ENCODE assay signal across 8 cellular contexts in the genomic region with DNA sequence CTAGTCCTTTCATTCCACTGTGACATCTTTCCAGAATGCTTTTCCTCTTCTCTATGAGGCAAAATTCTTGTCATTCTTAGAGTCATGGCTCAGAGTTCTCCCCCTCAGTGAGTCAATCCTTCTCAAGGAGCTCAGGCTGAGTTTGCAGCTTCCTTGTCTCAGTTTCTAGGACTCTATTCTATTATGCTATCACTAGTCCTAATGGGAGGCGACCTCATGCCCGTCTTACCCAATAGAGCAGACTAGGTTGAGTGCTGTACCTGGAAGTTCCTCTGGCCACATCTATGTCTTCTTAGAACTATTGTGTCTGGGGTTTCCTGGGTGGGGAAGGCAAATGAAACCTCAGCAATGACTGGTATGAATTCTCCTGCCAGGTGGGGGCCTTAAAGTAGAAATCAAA. TPM values are rescaled to one million over a fixed set of nuclear protein-coding genes. Genes with fewer than 3 reads are reported as not detected.
DNase-seq lines count a peak whose midpoint lies in the region; ATAC-seq and TF ChIP-seq lines count a peak whose summit lies in the region.

No MANE protein-coding gene starts in this region.

- peak overlapping the region; percentile 87 for H3K27ac Mint-ChIP-seq in activated CD4-positive, alpha-beta T cell treated with anti-CD3 and anti-CD28 coated beads, Interleukin-2, amount 10 ng/mL, durations not matched to agents 24 days and 14 days
- H3K27ac Mint-ChIP-seq in stimulated activated effector memory CD8-positive, alpha-beta T cell treated with anti-CD3 and anti-CD28 coated beads, Interleukin-12 subunit alpha, Interleukin-12 subunit beta, amount 100 ng/mL, for 72 hours, result peak overlapping the region; percentile 51

- intact Hi-C loops in activated CD4-positive, alpha-beta T cell treated with anti-CD3 and anti-CD28 coated beads, Interleukin-2, amount 10 ng/mL, durations not matched to agents 24 days and 14 days (cut with micrococcal nuclease), result loop anchor here (1.0 to 5.0 kb wide), 3 partner anchors 17 to 177 kb away; a partner anchor contains a TSS

- ATAC-seq in stimulated activated effector memory CD8-positive, alpha-beta T cell treated with anti-CD3 and anti-CD28 coated beads, Interleukin-12 subunit alpha, Interleukin-12 subunit beta, amount 100 ng/mL, for 72 hours, result peak; percentile 92
- ATAC-seq in HG03460 (IDR thresholded peaks at IDR 0.05; ENCODE audit: unreplicated experiment) (no peak), HG03457 (IDR thresholded peaks at IDR 0.05; ENCODE audit: unreplicated experiment) (no peak), HG02571 (IDR thresholded peaks at IDR 0.05; ENCODE audit: unreplicated experiment) (no peak)

- H3K4me1 Mint-ChIP-seq in activated CD4-positive, alpha-beta T cell treated with anti-CD3 and anti-CD28 coated beads, Interleukin-2, amount 10 ng/mL, durations not matched to agents 24 days and 14 days, result peaks cover 65% of the 10 kb centered on the region
- peaks cover 46% of the 10 kb centered on the region for H3K4me1 Mint-ChIP-seq in stimulated activated effector memory CD8-positive, alpha-beta T cell treated with anti-CD3 and anti-CD28 coated beads, Interleukin-12 subunit alpha, Interleukin-12 subunit beta, amount 100 ng/mL, for 72 hours

- H3K9me3 Mint-ChIP-seq in activated CD4-positive, alpha-beta T cell treated with anti-CD3 and anti-CD28 coated beads, Interleukin-2, amount 10 ng/mL, durations not matched to agents 24 days and 14 days, result no peaks in the 10 kb centered on the region
- no peaks in the 10 kb centered on the region for H3K9me3 Mint-ChIP-seq in stimulated activated effector memory CD8-positive, alpha-beta T cell treated with anti-CD3 and anti-CD28 coated beads, Interleukin-12 subunit alpha, Interleukin-12 subunit beta, amount 100 ng/mL, for 72 hours

- H3K27ac ChIP-seq in coronary artery, result no peak overlapping the region

- TF ChIP-seq CTCF in fibroblast of mammary gland (conservative IDR thresholded peaks at IDR 0.05; ENCODE audit: control insufficient read depth, insufficient read depth, low read depth, low read length), result no peak
- no peak for TF ChIP-seq CTCF in coronary artery (IDR thresholded peaks at IDR 0.05)

- DNase-seq in HK-2 (ENCODE audit: unreplicated experiment), result peak; percentile 41
- DNase-seq in activated CD4-positive, alpha-beta T cell treated with anti-CD3 and anti-CD28 coated beads, Interleukin-2, amount 10 ng/mL, durations not matched to agents 24 days and 14 days, result peak; percentile 90
- peak; percentile 74 for DNase-seq in fibroblast of mammary gland (ENCODE audit: low read depth)
- DNase-seq in stimulated activated effector memory CD8-positive, alpha-beta T cell treated with anti-CD3 and anti-CD28 coated beads, Interleukin-12 subunit alpha, Interleukin-12 subunit beta, amount 100 ng/mL, for 72 hours (ENCODE audit: low spot score in 2 of 2), result peak; percentile 12 to 69
- no peak for DNase-seq in coronary artery (ENCODE audit: low spot score)

- no peaks in the 10 kb centered on the region for H3K27me3 Mint-ChIP-seq in activated CD4-positive, alpha-beta T cell treated with anti-CD3 and anti-CD28 coated beads, Interleukin-2, amount 10 ng/mL, durations not matched to agents 24 days and 14 days

- H3K4me3 Mint-ChIP-seq in activated CD4-positive, alpha-beta T cell treated with anti-CD3 and anti-CD28 coated beads, Interleukin-2, amount 10 ng/mL, durations not matched to agents 24 days and 14 days, result peak overlapping the region; percentile 64
- H3K4me3 Mint-ChIP-seq in stimulated activated effector memory CD8-positive, alpha-beta T cell treated with anti-CD3 and anti-CD28 coated beads, Interleukin-12 subunit alpha, Interleukin-12 subunit beta, amount 100 ng/mL, for 72 hours, result peak overlapping the region; percentile 41

- H3K4me3 ChIP-seq in fibroblast of mammary gland (ENCODE audit: control insufficient read depth, low read depth, low read length), result no peak overlapping the region
- H3K4me3 ChIP-seq in coronary artery, result no peak overlapping the region

- H3K36me3 Mint-ChIP-seq in activated CD4-positive, alpha-beta T cell treated with anti-CD3 and anti-CD28 coated beads, Interleukin-2, amount 10 ng/mL, durations not matched to agents 24 days and 14 days (ENCODE audit: low read depth), result peaks cover 6% of the 10 kb centered on the region
- H3K36me3 Mint-ChIP-seq in stimulated activated effector memory CD8-positive, alpha-beta T cell treated with anti-CD3 and anti-CD28 coated beads, Interleukin-12 subunit alpha, Interleukin-12 subunit beta, amount 100 ng/mL, for 72 hours, result no peaks in the 10 kb centered on the region

RNA-seq across cellular contexts. Expression of gene HAUS1, which starts 51.5 kb away (rescaled TPM):
- 49.5 and 49.6 TPM in 2 replicates for total RNA-seq in activated CD4-positive, alpha-beta T cell treated with anti-CD3 and anti-CD28 coated beads, Interleukin-2, amount 10 ng/mL, durations not matched to agents 24 days and 14 days

RNA-seq across cellular contexts. Expression of gene ATP5F1A, which starts 57.6 kb away (rescaled TPM):
- total RNA-seq in activated CD4-positive, alpha-beta T cell treated with anti-CD3 and anti-CD28 coated beads, Interleukin-2, amount 10 ng/mL, durations not matched to agents 24 days and 14 days, result 440 and 443 TPM in 2 replicates
